8 cellular contexts compared by ENCODE assay signal in genomic region chr3:194133661-194134230, GRCh38. TPM values are rescaled to one million over a fixed set of nuclear protein-coding genes. Genes with fewer than 3 reads are reported as not detected.
DNase-seq lines count a peak whose midpoint lies in the region; ATAC-seq and TF ChIP-seq lines count a peak whose summit lies in the region.

No MANE protein-coding gene starts in this region.

- CTCF ChIA-PET in CD8-positive, alpha-beta memory T cell (lab: Charles Lee): no interaction called here

- H3K27me3 Mint-ChIP-seq in CD8-positive, alpha-beta memory T cell: peaks cover 70 to 84% of the 10 kb centered on the region in 2 donors

- no peak for TF ChIP-seq EP300 in upper lobe of left lung (IDR thresholded peaks at IDR 0.05)

- POLR2A ChIA-PET in CD8-positive, alpha-beta memory T cell (lab: Charles Lee): interaction anchor here (0.6 kb wide), 1 partner anchor 33 kb away, joined by 3 read pairs; no protein-coding TSS in a partner anchor

- TF ChIP-seq CTCF in upper lobe of left lung (IDR thresholded peaks at IDR 0.05): no peak

- WGBS in upper lobe of left lung, 2 donors: 8 to 10% methylated on average over 15 to 20 of the region's 41 CpGs

- peak overlapping the region; percentile 68 to 90 (median 80) for H3K4me3 Mint-ChIP-seq in CD8-positive, alpha-beta memory T cell

- peaks cover 32% of the 10 kb centered on the region for H3K4me1 ChIP-seq in CD8-positive, alpha-beta memory T cell (ENCODE audit: insufficient read depth, low read length)
- H3K4me1 ChIP-seq in upper lobe of left lung: peaks cover 25 to 72% (median 35%) of the 10 kb centered on the region in 4 donors

- peak overlapping the region in 7 of 8 donors; percentile 1 to 86 (median 65) for H3K27ac Mint-ChIP-seq in CD8-positive, alpha-beta memory T cell

- ATAC-seq in upper lobe of left lung (ENCODE audit: low FRiP score in 2 of 2) (peak in 1 of 2 donors; percentile 1), GM21390 (IDR thresholded peaks at IDR 0.05; ENCODE audit: unreplicated experiment) (no peak)

- TF ChIP-seq POLR2A in upper lobe of left lung (IDR thresholded peaks at IDR 0.05): no peak

- peaks cover 38 to 57% (median 47%) of the 10 kb centered on the region in 3 donors for H3K4me1 Mint-ChIP-seq in CD8-positive, alpha-beta memory T cell

- H3K27ac ChIP-seq in CD8-positive, alpha-beta memory T cell (ENCODE audit: low read depth, low read length): no peak overlapping the region
- H3K27ac ChIP-seq in epithelial cell of prostate: peak overlapping the region; percentile 99
- peak overlapping the region; percentile 60 to 94 (median 92) for H3K27ac ChIP-seq in upper lobe of left lung

- peaks cover 32% of the 10 kb centered on the region for H3K27me3 ChIP-seq in CD8-positive, alpha-beta memory T cell (ENCODE audit: insufficient read depth, low read length, poor library complexity, severe bottlenecking)
- H3K27me3 ChIP-seq in upper lobe of left lung: peaks cover 0 to 4% (median 0%) of the 10 kb centered on the region in 4 donors

- peaks cover 0 to 4% (median 0%) of the 10 kb centered on the region in 5 donors for H3K9me3 Mint-ChIP-seq in CD8-positive, alpha-beta memory T cell

- no peaks in the 10 kb centered on the region for H3K9me3 ChIP-seq in CD8-positive, alpha-beta memory T cell (ENCODE audit: low read length)
- no peaks in the 10 kb centered on the region for H3K9me3 ChIP-seq in upper lobe of left lung

- H3K4me3 ChIP-seq in CD8-positive, alpha-beta memory T cell (ENCODE audit: low read length): peak overlapping the region; percentile 16
- peak overlapping the region in 3 of 4 donors; percentile 57 to 61 (median 58) for H3K4me3 ChIP-seq in upper lobe of left lung

- DNase-seq in CD8-positive, alpha-beta memory T cell: no peak
- DNase-seq in HT-29 (ENCODE audit: low spot score) (peak; percentile 71), UCSD-AML1 (lab: John Stamatoyannopoulos, UW; ENCODE audit: unreplicated experiment) (peak; percentile 35), epithelial cell of prostate (ENCODE audit: low read depth, low spot score) (no peak), myocyte (ENCODE audit: low read depth) (peak; percentile 23), upper lobe of left lung (peak in 1 of 2 donors; percentile 57), germinal center (ENCODE audit: low spot score) (no peak)

- H3K36me3 Mint-ChIP-seq in CD8-positive, alpha-beta memory T cell: no peaks in the 10 kb centered on the region

- no peaks in the 10 kb centered on the region for H3K36me3 ChIP-seq in CD8-positive, alpha-beta memory T cell (ENCODE audit: insufficient read depth, low read length)
- no peaks in the 10 kb centered on the region for H3K36me3 ChIP-seq in upper lobe of left lung

RNA-seq across cellular contexts. Expression of gene HES1, which starts 2.2 kb away (rescaled TPM):
- total RNA-seq in CD8-positive, alpha-beta memory T cell: not detected
- polyA plus RNA-seq in CD8-positive, alpha-beta memory T cell: not detected
- total RNA-seq in HT-29 (2014; rRNA removed; shearing (Covaris generic)): 543 and 595 TPM in 2 replicates
- 5.5 and 9.0 TPM in 2 replicates for total RNA-seq in myocyte
- 8.0 TPM for polyA plus RNA-seq in myocyte (2012)
- 10 to 100 TPM; 12.6 to 43.4 (median 25.9) TPM for total RNA-seq in upper lobe of left lung

Comparison
In these comparisons a context has a peak if more than half of its experiments do, and no peak if none do; other contexts are left out.
1. DNase-seq: peak in HT-29 (single experiment), UCSD-AML1 (single experiment) and myocyte (single experiment); none in CD8-positive, alpha-beta memory T cell (0 of 5), epithelial cell of prostate (single experiment) and germinal center (single experiment).
2. RNA of gene HES1, which starts 2.2 kb away (total RNA-seq): 543 to 595 TPM in HT-29; 12.6 to 43.4 TPM in upper lobe of left lung, 5.5 to 9.0 TPM in myocyte and not detected in CD8-positive, alpha-beta memory T cell; every median in the first group is over 10 times any median in the second.